ENCODE assay signal across 12 cellular contexts in the genomic region with DNA sequence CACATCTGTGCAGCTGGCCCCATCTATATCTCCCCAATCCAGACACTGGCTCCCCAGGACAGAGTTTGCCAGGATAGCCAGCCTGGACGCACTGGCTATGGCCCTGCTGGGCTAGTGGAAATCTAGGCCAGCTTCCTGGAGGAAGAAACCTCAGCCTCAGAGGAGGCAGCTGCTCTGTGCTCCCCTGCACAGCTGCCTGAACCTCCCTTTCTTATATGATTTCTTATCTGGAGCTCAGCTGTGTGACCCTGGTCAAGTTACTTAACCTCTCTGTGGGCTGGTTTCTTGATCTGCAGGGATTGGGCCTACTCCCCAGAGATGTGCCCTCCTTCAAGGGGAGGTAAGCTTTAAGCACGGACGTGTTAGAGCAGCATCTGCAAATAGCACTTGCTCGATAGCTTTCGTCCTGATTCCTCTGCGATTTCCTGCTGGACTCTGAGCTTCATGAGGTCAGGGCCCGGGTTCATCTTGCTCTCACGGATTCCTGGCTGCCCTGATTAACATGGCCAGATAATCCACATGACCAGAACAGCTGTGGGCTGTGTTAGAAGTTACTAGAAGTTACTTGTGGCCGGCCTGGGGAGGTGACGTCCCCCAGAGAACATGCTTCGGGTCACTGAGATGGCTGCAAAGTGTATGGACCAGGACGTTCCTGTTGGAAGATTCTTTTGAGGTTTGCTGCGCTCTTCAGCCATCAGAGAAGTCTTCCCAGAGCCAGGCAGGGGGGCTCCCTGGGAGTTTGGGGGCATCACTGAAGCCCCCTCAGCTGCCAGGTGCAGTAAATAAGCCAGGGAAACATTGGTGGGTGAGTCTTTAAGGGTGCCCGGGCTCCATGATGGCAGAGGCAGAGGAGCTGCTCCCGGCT. TPM values are rescaled to one million over a fixed set of nuclear protein-coding genes. Genes with fewer than 3 reads are reported as not detected.
DNase-seq lines count a peak whose midpoint lies in the region; ATAC-seq and TF ChIP-seq lines count a peak whose summit lies in the region.
"Had no signal": no experiment of that assay in that cellular context is flagged by ENCODE, and none has a peak within 500 bp of the region (broad histone marks: within the 10 kb centered on the region; RNA-seq: fewer than 3 reads in every experiment).

No MANE protein-coding gene starts in this region.

- BruUV-seq in Panc1 (replicated peaks; lab: Mats Ljungman, UMichigan), result no TSS peak

- intact Hi-C loops in Panc1 (cut with micrococcal nuclease; ENCODE audit: unreplicated experiment), result loop anchor here (5.0 kb wide), 1 partner anchor 429 kb away; the partner anchor contains the start of gene IER5L

- CTCF ChIA-PET in Panc1 (lab: Charles Lee), result interaction anchor here (0.6 kb wide), 1 partner anchor 191 kb away, joined by 4 read pairs; no protein-coding TSS in a partner anchor

- H3K9me3 ChIP-seq in Panc1 (ENCODE audit: control insufficient read depth, insufficient read depth, low read depth, low read length) (no peaks in the 10 kb centered on the region), duodenal mucosa (ENCODE audit: control insufficient read depth in 1 of 2, low read length in 2 of 2) (no peaks in the 10 kb centered on the region), mucosa of rectum (ENCODE audit: control insufficient read depth in 2 of 2, low read length in 2 of 2) (no peaks in the 10 kb centered on the region)

- no peak for TF ChIP-seq CTCF in Panc1 (IDR thresholded peaks at IDR 0.05)

- in situ Hi-C loops in Panc1 (cut with HindIII; ENCODE audit: low pct_unique_long_range_greater_than_20kb, low sequenced_read_pairs), result no loop called here

- no peak for DNase-seq in Panc1 (ENCODE audit: low read depth, low spot score)
- DNase-seq in substantia nigra (lab: John Stamatoyannopoulos, UW), result no peak
- no peak for DNase-seq in DMS53 (lab: John Stamatoyannopoulos, UW)
- no peak for DNase-seq in NCI-H2171 (lab: John Stamatoyannopoulos, UW)
- no peak for DNase-seq in stimulated activated naive CD4-positive, alpha-beta T cell treated with Interleukin-2 at 50 U/mL for 16 hours (lab: John Stamatoyannopoulos, UW)
- no peak for DNase-seq in anterior cingulate cortex (lab: John Stamatoyannopoulos, UW)
- DNase-seq: NCI-H748 treated with DMSO at 0.1 percent for 48 hours, SW 1271 had no signal

- H3K27ac ChIP-seq in Panc1 (ENCODE audit: low read length), result peak overlapping the region; percentile 63; the same call in 1 of the 2 replicates
- peak overlapping the region; percentile 39 for H3K27ac ChIP-seq in duodenal mucosa (ENCODE audit: low read depth, low read length)
- peak overlapping the region; percentile 72 to 79 for H3K27ac ChIP-seq in mucosa of rectum (ENCODE audit: low read depth in 2 of 2, low read length in 2 of 2)
- H3K27ac ChIP-seq in substantia nigra (ENCODE audit: low read depth, low read length, poor library complexity, severe bottlenecking), result peak overlapping the region; percentile 55

- H3K9ac ChIP-seq in duodenal mucosa (ENCODE audit: low read depth in 1 of 2, low read length in 2 of 2), result no peak overlapping the region
- no peak overlapping the region for H3K9ac ChIP-seq in mucosa of rectum (ENCODE audit: low read depth in 1 of 2, low read length in 2 of 2)

- peaks cover 17% of the 10 kb centered on the region for H3K4me1 ChIP-seq in Panc1 (ENCODE audit: control insufficient read depth, insufficient read depth, low read length)
- peaks cover 22 to 35% of the 10 kb centered on the region in 2 donors for H3K4me1 ChIP-seq in duodenal mucosa (ENCODE audit: control insufficient read depth in 1 of 2, insufficient read depth in 2 of 2, low read length in 2 of 2)
- peaks cover 30 to 34% of the 10 kb centered on the region in 2 donors for H3K4me1 ChIP-seq in mucosa of rectum (ENCODE audit: control insufficient read depth in 2 of 2, insufficient read depth in 2 of 2, low read length in 2 of 2)

- POLR2A ChIA-PET in Panc1 (lab: Charles Lee), result no interaction called here

- no peak for ATAC-seq in Panc1

- H3K4me3 ChIP-seq in Panc1 (ENCODE audit: low read depth in 2 of 2, low read length in 2 of 2) (no peak overlapping the region), duodenal mucosa (ENCODE audit: low read depth in 1 of 2, low read length in 2 of 2) (no peak overlapping the region), mucosa of rectum (ENCODE audit: low read length in 2 of 2) (no peak overlapping the region)

- H3K27me3 ChIP-seq in Panc1 (ENCODE audit: control insufficient read depth, insufficient read depth, low read length), result no peaks in the 10 kb centered on the region
- no peaks in the 10 kb centered on the region for H3K27me3 ChIP-seq in duodenal mucosa (ENCODE audit: control insufficient read depth in 1 of 2, insufficient read depth in 2 of 2, low read length in 2 of 2)
- H3K27me3 ChIP-seq in mucosa of rectum (ENCODE audit: control insufficient read depth in 2 of 2, insufficient read depth in 2 of 2, low read length in 2 of 2), result no peaks in the 10 kb centered on the region

- H3K36me3 ChIP-seq in Panc1 (ENCODE audit: control insufficient read depth, insufficient read depth, low read length) (no peaks in the 10 kb centered on the region), duodenal mucosa (ENCODE audit: control insufficient read depth in 1 of 2, insufficient read depth in 2 of 2, low read length in 2 of 2) (no peaks in the 10 kb centered on the region), mucosa of rectum (ENCODE audit: control insufficient read depth in 2 of 2, insufficient read depth in 2 of 2, low read length in 2 of 2) (no peaks in the 10 kb centered on the region)

RNA-seq across cellular contexts. Expression of gene C9orf50, which starts 14.5 kb away (rescaled TPM):
- total RNA-seq in Panc1 (2021; ENCODE audit: unreplicated experiment), result not detected
- polyA plus RNA-seq in Panc1 (2012; ENCODE audit: insufficient read length), result not detected
- total RNA-seq: dermis microvascular lymphatic vessel endothelial cell had no signal
- polyA plus RNA-seq: keratinocyte had no signal

RNA-seq across cellular contexts. Expression of gene NTMT1, which starts 19.6 kb away (rescaled TPM):
- total RNA-seq in Panc1 (2021; ENCODE audit: unreplicated experiment), result 47.5 TPM
- polyA plus RNA-seq in Panc1 (2012; ENCODE audit: insufficient read length), result 56.7 TPM

RNA-seq across cellular contexts. Expression of gene ASB6, which starts 35.6 kb away (rescaled TPM):
- total RNA-seq in Panc1 (2021; ENCODE audit: unreplicated experiment), result 14.3 TPM
- 14.2 TPM for polyA plus RNA-seq in Panc1 (2012; ENCODE audit: insufficient read length)

RNA-seq across cellular contexts. Expression of gene PRRX2, which starts 59.1 kb away (rescaled TPM):
- 6.3 TPM for total RNA-seq in Panc1 (2021; ENCODE audit: unreplicated experiment)
- 10.7 TPM for polyA plus RNA-seq in Panc1 (2012; ENCODE audit: insufficient read length)
- polyA plus RNA-seq: keratinocyte had no signal
